Comparison of ENCODE assay signal across 15 cellular contexts in the genomic region with DNA sequence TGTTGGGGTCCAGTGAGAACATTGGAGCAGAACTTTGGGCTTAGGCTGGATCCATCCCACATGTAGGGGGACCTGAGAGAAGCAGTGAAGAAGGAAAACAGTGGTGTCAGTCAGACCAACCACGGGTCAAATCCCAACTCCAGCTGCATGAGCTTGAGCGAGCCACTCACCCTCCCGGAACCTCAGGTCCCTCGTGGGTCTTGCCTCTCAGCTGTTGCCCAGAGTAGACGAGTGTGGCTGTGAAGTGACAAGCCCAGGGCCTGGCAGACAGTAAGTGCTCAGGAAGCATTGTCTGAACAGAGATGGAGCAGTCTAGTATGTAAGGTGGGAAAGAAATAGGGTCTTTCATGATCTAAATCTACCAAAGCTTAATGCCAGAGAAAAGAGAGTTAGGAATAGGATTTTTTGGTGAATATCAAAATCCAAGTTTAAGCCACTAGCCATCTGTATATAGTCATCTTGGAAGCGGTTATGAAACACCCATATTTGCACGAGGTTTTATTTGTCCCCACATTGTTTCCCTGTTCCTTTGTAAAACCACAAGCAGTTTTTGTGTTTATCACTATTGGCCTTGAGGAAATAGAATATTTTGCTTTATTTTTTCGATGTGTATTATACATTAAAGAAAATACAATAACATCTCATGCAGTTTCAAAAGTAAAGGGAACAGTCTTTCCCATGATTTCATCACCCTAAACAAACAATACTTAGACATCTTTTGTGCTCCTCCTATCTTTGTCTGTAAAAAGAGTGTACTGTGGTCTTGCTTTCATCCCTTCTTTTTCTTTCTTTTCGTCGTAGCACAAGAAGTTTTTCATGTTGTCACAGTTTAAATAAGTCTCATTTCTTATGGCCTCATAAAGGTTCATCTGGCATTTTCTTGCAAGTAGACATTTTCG.
DNase-seq lines count a peak whose midpoint lies in the region; ATAC-seq and TF ChIP-seq lines count a peak whose summit lies in the region.
"Had no signal": no experiment of that assay in that cellular context is flagged by ENCODE, and none has a peak within 500 bp of the region (broad histone marks: within the 10 kb centered on the region; RNA-seq: fewer than 3 reads in every experiment).

No MANE protein-coding gene starts in this region.

- no peaks in the 10 kb centered on the region for H3K27me3 Mint-ChIP-seq in CD4-positive, alpha-beta T cell

- POLR2A ChIA-PET in CD4-positive, alpha-beta T cell (lab: Charles Lee): no interaction called here

- H3K27ac ChIP-seq in tibial artery: peak overlapping the region; percentile 50 to 56
- H3K27ac ChIP-seq in CD4-positive, alpha-beta T cell (ENCODE audit: low read depth, low read length): no peak overlapping the region

- no peak overlapping the region for H3K9ac ChIP-seq in adipocyte (ENCODE audit: low read length)

- H3K4me1 ChIP-seq in adipocyte (ENCODE audit: control insufficient read depth, insufficient read depth, low read length) (peaks cover 9% of the 10 kb centered on the region), tibial artery (peaks cover 0 to 36% (median 20%) of the 10 kb centered on the region in 4 donors)

- peak; percentile 61 for DNase-seq in activated effector memory CD4-positive, alpha-beta T cell treated with anti-CD3 and anti-CD28 coated beads, Interleukin-2, amount 50 U/mL, for 16 hours
- DNase-seq in activated effector memory CD4-positive, alpha-beta T cell treated with Interleukin-2 at 50 U/mL for 16 hours: no peak
- DNase-seq in adipocyte (ENCODE audit: low read depth) (peak; percentile 80), fibroblast of villous mesenchyme (ENCODE audit: low read depth) (peak; percentile 56), tibial artery (no peak), NCI-H187 treated with DMSO at 0.1 percent for 48 hours (lab: John Stamatoyannopoulos, UW) (no peak), NCI-H2227 treated with DMSO at 0.1 percent for 48 hours (lab: John Stamatoyannopoulos, UW) (no peak)
- DNase-seq in CD4-positive, alpha-beta T cell: no peak
- DNase-seq: effector CD8-positive, alpha-beta T cell; GDM1; retina; SIG-M5; trophoblast cell had no signal

- H3K4me1 Mint-ChIP-seq in CD4-positive, alpha-beta T cell (ENCODE audit: low read depth): peaks cover 32% of the 10 kb centered on the region

- CTCF ChIA-PET in CD4-positive, alpha-beta T cell (lab: Charles Lee): no interaction called here

- no peaks in the 10 kb centered on the region for H3K9me3 Mint-ChIP-seq in CD4-positive, alpha-beta T cell
- H3K9me3 Mint-ChIP-seq: activated naive CD4-positive, alpha-beta T cell treated with anti-CD3 and anti-CD28 coated beads, Interleukin-2, amount 50 U/mL, for 72 hours had no signal

- no peak for ATAC-seq in CD4-positive, alpha-beta T cell (ENCODE audit: poor library complexity)
- ATAC-seq: activated naive CD4-positive, alpha-beta T cell treated with anti-CD3 and anti-CD28 coated beads, Interleukin-2, amount 50 U/mL, for 72 hours had no signal

- H3K9me3 ChIP-seq in adipocyte (ENCODE audit: control insufficient read depth, low read length) (no peaks in the 10 kb centered on the region), tibial artery (no peaks in the 10 kb centered on the region)
- no peaks in the 10 kb centered on the region for H3K9me3 ChIP-seq in CD4-positive, alpha-beta T cell (ENCODE audit: control insufficient read depth, low read length)

- H3K27me3 ChIP-seq in adipocyte (replicated peaks; ENCODE audit: control insufficient read depth, insufficient read depth, low read length): no peaks in the 10 kb centered on the region
- H3K27me3 ChIP-seq in tibial artery: no peaks in the 10 kb centered on the region
- no peaks in the 10 kb centered on the region for H3K27me3 ChIP-seq in CD4-positive, alpha-beta T cell (ENCODE audit: control insufficient read depth, insufficient read depth, low read length)

- H3K4me3 Mint-ChIP-seq in CD4-positive, alpha-beta T cell: no peak overlapping the region

- no peak overlapping the region for H3K27ac Mint-ChIP-seq in CD4-positive, alpha-beta T cell
- H3K27ac Mint-ChIP-seq: activated naive CD4-positive, alpha-beta T cell treated with anti-CD3 and anti-CD28 coated beads, Interleukin-2, amount 50 U/mL, for 72 hours had no signal

- peaks cover 67% of the 10 kb centered on the region for H3K36me3 Mint-ChIP-seq in CD4-positive, alpha-beta T cell (ENCODE audit: low read depth)

- intact Hi-C loops in tibial artery (cut with DNase I; ENCODE audit: low total_unique reads): no loop called here
- intact Hi-C loops in CD4-positive, alpha-beta T cell (cut with DNase I, micrococcal nuclease): no loop called here

- no peak overlapping the region for H3K4me3 ChIP-seq in adipocyte (ENCODE audit: low read length)
- no peak overlapping the region for H3K4me3 ChIP-seq in fibroblast of villous mesenchyme (ENCODE audit: low read depth, low read length)
- H3K4me3 ChIP-seq in tibial artery: no peak overlapping the region
- H3K4me3 ChIP-seq: lung had no signal

- peaks cover 27% of the 10 kb centered on the region for H3K36me3 ChIP-seq in adipocyte (ENCODE audit: control insufficient read depth, insufficient read depth, low read length, severe bottlenecking)
- peaks cover 6 to 42% (median 20%) of the 10 kb centered on the region in 3 donors for H3K36me3 ChIP-seq in tibial artery

- no peak for TF ChIP-seq CTCF in fibroblast of villous mesenchyme (IDR thresholded peaks at IDR 0.05; ENCODE audit: insufficient read depth, low read depth, low read length)
- no peak for TF ChIP-seq CTCF in tibial artery (IDR thresholded peaks at IDR 0.05)
- TF ChIP-seq CTCF in CD4-positive, alpha-beta T cell (IDR thresholded peaks at IDR 0.05): no peak

Comparison
In these comparisons a context has a peak if more than half of its experiments do, and no peak if none do; other contexts are left out.
1. DNase-seq: peak in activated effector memory CD4-positive, alpha-beta T cell treated with anti-CD3 and anti-CD28 coated beads, Interleukin-2, amount 50 U/mL, for 16 hours (single experiment), adipocyte (single experiment) and fibroblast of villous mesenchyme (single experiment); none in activated effector memory CD4-positive, alpha-beta T cell treated with Interleukin-2 at 50 U/mL for 16 hours (single experiment), tibial artery (0 of 2), NCI-H187 treated with DMSO at 0.1 percent for 48 hours (single experiment), NCI-H2227 treated with DMSO at 0.1 percent for 48 hours (single experiment) and CD4-positive, alpha-beta T cell (0 of 10).